Comparison of ENCODE assay signal across 15 cellular contexts in the genomic region with DNA sequence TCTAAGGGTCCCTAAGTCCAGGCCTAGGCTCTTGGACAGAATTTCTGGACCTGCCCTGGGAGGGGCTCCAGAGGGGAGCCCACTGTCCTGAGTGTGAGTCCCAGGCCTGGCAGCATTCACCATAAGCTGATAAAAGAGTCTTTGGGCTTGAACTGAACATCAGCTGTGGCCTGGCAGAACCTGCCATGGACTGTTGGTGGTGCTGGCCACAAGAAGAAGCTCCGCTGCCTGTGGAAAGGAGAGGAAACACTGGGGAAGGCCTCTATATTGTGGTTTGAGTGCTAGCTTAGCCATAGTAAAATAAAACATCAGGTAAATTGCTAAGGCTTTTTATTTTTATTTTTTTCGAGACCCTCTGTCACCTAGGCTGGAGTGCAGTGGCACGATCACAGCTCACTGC.
"Had no signal": no experiment of that assay in that cellular context is flagged by ENCODE, and none has a peak within 500 bp of the region (broad histone marks: within the 10 kb centered on the region; RNA-seq: fewer than 3 reads in every experiment).

No MANE protein-coding gene starts in this region.

- H3K4me3 ChIP-seq: dorsolateral prefrontal cortex, right atrium auricular region, skin epidermis, suprapubic skin, upper lobe of right lung had no signal

- H3K4me1 Mint-ChIP-seq: activated CD4-positive, alpha-beta T cell treated with anti-CD3 and anti-CD28 coated beads, Interleukin-2, amount 10 ng/mL, durations not matched to agents 7 days and 5 days; activated naive CD8-positive, alpha-beta T cell treated with anti-CD3 and anti-CD28 coated beads, Interleukin-2, amount 10 ng/mL, durations not matched to agents 7 days and 5 days; memory B cell had no signal

- H3K9me3 ChIP-seq: suprapubic skin had no signal

- H3K27ac ChIP-seq: dorsolateral prefrontal cortex, right atrium auricular region, skin epidermis, suprapubic skin, upper lobe of right lung had no signal

- DNase-seq: activated CD4-positive, alpha-beta T cell treated with anti-CD3 and anti-CD28 coated beads, Interleukin-2, amount 10 ng/mL, durations not matched to agents 7 days and 5 days; activated CD4-positive, CD25-positive, alpha-beta regulatory T cell; activated naive CD8-positive, alpha-beta T cell treated with anti-CD3 and anti-CD28 coated beads, Interleukin-2, amount 10 ng/mL, durations not matched to agents 7 days and 5 days; dorsolateral prefrontal cortex; natural killer cell; upper lobe of right lung had no signal

- FAIRE-seq: bronchial epithelial cell, islet of Langerhans had no signal

- H3K27me3 Mint-ChIP-seq: activated CD4-positive, alpha-beta T cell treated with anti-CD3 and anti-CD28 coated beads, Interleukin-2, amount 10 ng/mL, durations not matched to agents 7 days and 5 days; activated naive CD8-positive, alpha-beta T cell treated with anti-CD3 and anti-CD28 coated beads, Interleukin-2, amount 10 ng/mL, durations not matched to agents 7 days and 5 days; memory B cell; progenitor cell of endocrine pancreas; stimulated activated naive CD8-positive, alpha-beta T cell treated with anti-CD3 and anti-CD28 coated beads, Interleukin-15, Interleukin-2, amounts not matched to agents 100 ng/mL and 50 ng/mL, for 24 hours had no signal

- H3K27me3 ChIP-seq: dorsolateral prefrontal cortex, right atrium auricular region, suprapubic skin, upper lobe of right lung had no signal

- H3K4me1 ChIP-seq: right atrium auricular region, suprapubic skin had no signal

- H3K9me3 Mint-ChIP-seq: activated CD4-positive, alpha-beta T cell treated with anti-CD3 and anti-CD28 coated beads, Interleukin-2, amount 10 ng/mL, durations not matched to agents 7 days and 5 days; T-helper 2 cell treated with Interferon-gamma antibody and Interleukin-4, amounts not matched to agents 5 μg/mL and 100 μg/mL, for 36 hours had no signal

- H3K36me3 ChIP-seq: right atrium auricular region, suprapubic skin, upper lobe of right lung had no signal

- H3K36me3 Mint-ChIP-seq: activated naive CD8-positive, alpha-beta T cell treated with anti-CD3 and anti-CD28 coated beads, Interleukin-2, amount 10 ng/mL, durations not matched to agents 7 days and 5 days had no signal

- ATAC-seq: natural killer cell, upper lobe of right lung had no signal

- H3K4me3 Mint-ChIP-seq: activated CD4-positive, alpha-beta T cell treated with anti-CD3 and anti-CD28 coated beads, Interleukin-2, amount 10 ng/mL, durations not matched to agents 7 days and 5 days; activated naive CD8-positive, alpha-beta T cell treated with anti-CD3 and anti-CD28 coated beads, Interleukin-2, amount 10 ng/mL, durations not matched to agents 7 days and 5 days; memory B cell; natural killer cell; stimulated activated naive CD8-positive, alpha-beta T cell treated with anti-CD3 and anti-CD28 coated beads, Interleukin-15, Interleukin-2, amounts not matched to agents 100 ng/mL and 50 ng/mL, for 24 hours; T-helper 2 cell treated with Interferon-gamma antibody and Interleukin-4, amounts not matched to agents 5 μg/mL and 100 μg/mL, for 36 hours had no signal

- H3K27ac Mint-ChIP-seq: activated CD4-positive, alpha-beta T cell treated with anti-CD3 and anti-CD28 coated beads, Interleukin-2, amount 10 ng/mL, durations not matched to agents 7 days and 5 days; activated naive CD8-positive, alpha-beta T cell treated with anti-CD3 and anti-CD28 coated beads, Interleukin-2, amount 10 ng/mL, durations not matched to agents 7 days and 5 days; memory B cell; natural killer cell; progenitor cell of endocrine pancreas; stimulated activated naive CD8-positive, alpha-beta T cell treated with anti-CD3 and anti-CD28 coated beads, Interleukin-15, Interleukin-2, amounts not matched to agents 100 ng/mL and 50 ng/mL, for 24 hours; T-helper 2 cell treated with Interferon-gamma antibody and Interleukin-4, amounts not matched to agents 5 μg/mL and 100 μg/mL, for 36 hours had no signal
